8 cellular contexts compared by ENCODE assay signal in the genomic region with DNA sequence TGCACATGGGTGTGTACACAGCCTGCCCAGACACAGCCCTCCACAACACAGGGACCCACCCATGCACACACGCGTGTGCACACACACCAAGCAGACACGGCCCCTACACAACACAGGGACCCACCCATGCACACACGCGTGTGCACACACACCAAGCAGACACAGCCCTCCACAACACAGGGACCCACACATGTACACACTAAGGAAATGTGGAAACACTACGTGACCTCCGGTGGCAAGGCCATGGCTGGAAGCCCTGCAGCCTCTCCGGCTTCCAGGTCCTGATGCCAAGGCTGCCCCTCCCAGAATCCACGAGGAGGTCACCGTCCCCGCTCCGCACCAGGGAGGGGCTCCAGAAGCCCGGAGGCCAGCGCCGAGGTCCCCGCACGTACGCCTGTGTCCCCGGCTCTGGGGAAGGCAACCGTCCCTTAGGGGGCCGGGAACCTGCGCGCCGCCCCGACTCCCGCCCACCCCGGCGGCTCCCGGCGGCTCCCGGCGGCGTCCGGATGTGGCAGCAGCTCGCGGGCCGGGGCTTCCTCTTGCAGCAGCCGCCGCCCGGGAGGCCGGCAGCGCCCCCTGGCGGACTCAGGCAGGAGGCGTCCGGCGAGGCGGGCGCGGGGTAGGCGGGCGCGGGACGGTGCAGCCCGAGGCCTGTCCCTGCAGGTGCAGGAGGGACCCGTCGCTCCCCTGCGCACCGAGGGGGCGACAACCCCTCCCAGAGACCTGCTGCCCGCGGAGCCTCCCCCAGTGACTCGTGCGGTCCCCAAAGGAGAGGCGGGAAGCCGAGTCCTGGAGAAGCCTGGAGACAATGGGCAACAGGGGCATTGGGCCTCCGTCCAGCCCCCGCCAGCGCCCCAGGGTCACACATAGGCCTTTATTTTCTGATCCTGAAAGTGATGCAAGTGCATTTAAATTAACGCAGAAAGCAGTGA. TPM values are rescaled to one million over a fixed set of nuclear protein-coding genes. Genes with fewer than 3 reads are reported as not detected.
DNase-seq lines count a peak whose midpoint lies in the region; ATAC-seq and TF ChIP-seq lines count a peak whose summit lies in the region.

No MANE protein-coding gene starts in this region.

- no peaks in the 10 kb centered on the region for H3K36me3 ChIP-seq in BE2C
- H3K36me3 ChIP-seq in lower lobe of right lung, result no peaks in the 10 kb centered on the region

- ATAC-seq in GM19025 (IDR thresholded peaks at IDR 0.05; ENCODE audit: low read depth, unreplicated experiment) (peak; percentile 96), HG03175 (IDR thresholded peaks at IDR 0.05; ENCODE audit: unreplicated experiment) (peak; percentile 95), lower lobe of right lung (peak; percentile 94 to 97)

- H3K9me3 ChIP-seq in BE2C (no peaks in the 10 kb centered on the region), lower lobe of right lung (peaks cover 4% of the 10 kb centered on the region)

- TF ChIP-seq CTCF in BE2C (IDR thresholded peaks at IDR 0.05; ENCODE audit: low read depth, low read length) (peak; percentile 41), dorsolateral prefrontal cortex (IDR thresholded peaks at IDR 0.05 in 54 of 56, conservative IDR thresholded peaks at IDR 0.05 in 2 of 56; ENCODE audit: low read depth in 1 of 56, partially characterized antibody in 56 of 56) (peak; percentile 32 to 98 (median 84)), lower lobe of right lung (IDR thresholded peaks at IDR 0.05) (peak; percentile 88)

- no peaks in the 10 kb centered on the region; the same call in 1 of the 2 replicates for H3K27me3 ChIP-seq in BE2C
- no peaks in the 10 kb centered on the region for H3K27me3 ChIP-seq in dorsolateral prefrontal cortex
- no peaks in the 10 kb centered on the region for H3K27me3 ChIP-seq in lower lobe of right lung (ENCODE audit: low read depth)

- H3K4me1 ChIP-seq in BE2C (no peaks in the 10 kb centered on the region), lower lobe of right lung (peaks cover 10% of the 10 kb centered on the region)

- H3K4me3 ChIP-seq in BE2C (ENCODE audit: low read depth, low read length) (peak overlapping the region; percentile 77), dorsolateral prefrontal cortex (peak overlapping the region; percentile 63 to 93 (median 79)), lower lobe of right lung (peak overlapping the region; percentile 82)

- H3K27ac ChIP-seq in dorsolateral prefrontal cortex (peak overlapping the region in 35 of 59 donors; percentile 13 to 85 (median 58)), lower lobe of right lung (peak overlapping the region; percentile 54)

- DNase-seq in BE2C, result peak; percentile 90
- peak; percentile 48 for DNase-seq in NCI-H510A (lab: John Stamatoyannopoulos, UW)
- DNase-seq in activated CD4-positive, alpha-beta T cell treated with anti-CD3 and anti-CD28 coated beads, Interleukin-2, amount 50 U/mL, for 24 hours (ENCODE audit: low read depth in 1 of 2, low spot score in 1 of 2), result peak; percentile 73 to 74
- peak; percentile 51 to 87 (median 73) for DNase-seq in dorsolateral prefrontal cortex
- DNase-seq in lower lobe of right lung, result peak; percentile 90
- DNase-seq in stimulated activated CD4-positive, alpha-beta T cell treated with anti-CD3 and anti-CD28 coated beads, TNF-alpha, amount 100 ng/mL, for 24 hours (ENCODE audit: low read depth in 3 of 3), result peak; percentile 50 to 84 (median 72)

- intact Hi-C loops in dorsolateral prefrontal cortex (cut with DNase I), result loop anchor here (5.0 to 10.0 kb wide), 2 partner anchors 99 to 452 kb away; a partner anchor contains a TSS
- intact Hi-C loops in lower lobe of right lung (cut with DNase I), result no loop called here

RNA-seq across cellular contexts. Expression of a gene that starts 29.9 kb away (rescaled TPM):
- polyA plus RNA-seq in BE2C (2012; ENCODE audit: insufficient read depth, insufficient read length, low read depth), result 0.82 TPM
- 1 to 10 TPM in 112 of 120 experiments, under 1 TPM in 8; 0.53 to 5.9 (median 2.2) TPM for total RNA-seq in dorsolateral prefrontal cortex
- 4.2 TPM for total RNA-seq in lower lobe of right lung

RNA-seq across cellular contexts. Expression of a gene that starts 59.5 kb away (rescaled TPM):
- 0.54 TPM for polyA plus RNA-seq in BE2C (2012; ENCODE audit: insufficient read depth, insufficient read length, low read depth)
- total RNA-seq in dorsolateral prefrontal cortex (10 to 100 TPM in 115 of 120 experiments, 1 to 10 TPM in 5; 5.4 to 26.4 (median 17.8) TPM), lower lobe of right lung (2.7 TPM)

Comparison
In these comparisons a context has a peak if more than half of its experiments do, and no peak if none do; other contexts are left out.
1. Peak in every context shown above with its lines: DNase-seq, ATAC-seq, H3K4me3 ChIP-seq and H3K27ac ChIP-seq.